1 cellular context compared by ENCODE assay signal in the genomic region with DNA sequence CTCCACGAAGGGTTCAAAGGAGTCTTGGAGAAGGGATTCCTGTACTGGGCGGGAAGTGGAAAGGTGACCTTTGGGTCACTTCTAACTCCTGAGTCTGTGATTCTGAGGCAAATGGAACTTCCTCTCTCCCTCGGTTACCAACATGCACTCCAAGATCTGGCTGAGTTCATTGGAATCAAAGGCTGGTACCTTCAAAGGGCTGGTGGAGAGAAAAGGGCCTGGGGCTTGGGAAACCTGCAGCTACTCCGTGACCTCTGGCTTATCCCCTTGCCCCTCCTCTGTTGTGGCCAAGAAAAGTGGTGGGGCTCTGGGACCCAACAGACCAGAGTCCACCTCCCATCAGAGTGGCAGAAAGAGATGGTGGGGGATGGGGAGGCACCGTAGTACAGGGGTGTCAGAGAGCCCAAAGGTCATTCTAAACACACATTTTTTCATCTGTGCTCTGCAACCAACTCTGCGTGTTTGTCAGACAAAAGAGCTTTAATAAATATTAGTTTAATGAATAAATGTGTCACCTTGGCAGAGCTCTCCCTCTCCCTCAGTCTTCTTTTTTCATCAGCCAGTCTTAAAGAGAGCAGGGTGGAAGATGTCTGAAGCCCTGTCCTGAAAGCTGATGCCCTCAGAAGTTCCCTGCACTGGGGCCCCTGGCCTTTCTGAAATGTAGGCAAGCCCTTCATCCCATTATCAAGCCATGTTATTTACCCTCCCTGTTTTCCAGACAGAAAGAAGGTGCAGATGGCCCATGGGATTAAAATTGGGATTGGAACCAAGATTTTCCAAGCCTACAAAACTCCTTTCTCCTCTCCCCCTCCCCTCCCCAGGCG.
A peak's percentile ranks its signal among the peaks of the same experiment; 100 is the strongest.
TF ChIP-seq lines count a peak whose summit lies in the region.

No MANE protein-coding gene starts in this region.

TF ChIP-seq in HepG2, 621 proteins besides CTCF, POLR2A, EP300 and RAD21 (continued from another document and continues in another):
- TF ChIP-seq, protein P1, sequence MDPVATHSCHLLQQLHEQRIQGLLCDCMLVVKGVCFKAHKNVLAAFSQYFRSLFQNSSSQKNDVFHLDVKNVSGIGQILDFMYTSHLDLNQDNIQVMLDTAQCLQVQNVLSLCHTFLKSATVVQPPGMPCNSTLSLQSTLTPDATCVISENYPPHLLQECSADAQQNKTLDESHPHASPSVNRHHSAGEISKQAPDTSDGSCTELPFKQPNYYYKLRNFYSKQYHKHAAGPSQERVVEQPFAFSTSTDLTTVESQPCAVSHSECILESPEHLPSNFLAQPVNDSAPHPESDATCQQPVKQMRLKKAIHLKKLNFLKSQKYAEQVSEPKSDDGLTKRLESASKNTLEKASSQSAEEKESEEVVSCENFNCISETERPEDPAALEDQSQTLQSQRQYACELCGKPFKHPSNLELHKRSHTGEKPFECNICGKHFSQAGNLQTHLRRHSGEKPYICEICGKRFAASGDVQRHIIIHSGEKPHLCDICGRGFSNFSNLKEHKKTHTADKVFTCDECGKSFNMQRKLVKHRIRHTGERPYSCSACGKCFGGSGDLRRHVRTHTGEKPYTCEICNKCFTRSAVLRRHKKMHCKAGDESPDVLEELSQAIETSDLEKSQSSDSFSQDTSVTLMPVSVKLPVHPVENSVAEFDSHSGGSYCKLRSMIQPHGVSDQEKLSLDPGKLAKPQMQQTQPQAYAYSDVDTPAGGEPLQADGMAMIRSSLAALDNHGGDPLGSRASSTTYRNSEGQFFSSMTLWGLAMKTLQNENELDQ (CRISPR knock-in tag; IDR thresholded peaks at IDR 0.05; ENCODE audit: borderline replicate concordance) = no peak
- no peak for TF ChIP-seq CENPX (CRISPR knock-in tag; IDR thresholded peaks at IDR 0.05)
- TF ChIP-seq, protein P2, sequence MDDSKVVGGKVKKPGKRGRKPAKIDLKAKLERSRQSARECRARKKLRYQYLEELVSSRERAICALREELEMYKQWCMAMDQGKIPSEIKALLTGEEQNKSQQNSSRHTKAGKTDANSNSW (CRISPR knock-in tag; IDR thresholded peaks at IDR 0.05; ENCODE audit: borderline replicate concordance) = no peak
- TF ChIP-seq KIAA2018 (CRISPR knock-in tag; IDR thresholded peaks at IDR 0.05; ENCODE audit: borderline replicate concordance) = no peak
- no peak for TF ChIP-seq NFYB (CRISPR knock-in tag; IDR thresholded peaks at IDR 0.05)
- TF ChIP-seq SAFB2 (CRISPR knock-in tag; IDR thresholded peaks at IDR 0.05; ENCODE audit: borderline replicate concordance, low read depth) = no peak
- TF ChIP-seq NR2C2 (CRISPR knock-in tag; IDR thresholded peaks at IDR 0.05; ENCODE audit: borderline replicate concordance) = peak; percentile 92
- no peak for TF ChIP-seq CCAR2 (optimal IDR thresholded peaks at IDR 0.05; ENCODE audit: low read depth, low read length)
- TF ChIP-seq ZC3H13 (CRISPR knock-in tag; IDR thresholded peaks at IDR 0.05) = no peak
- TF ChIP-seq HDAC2 (CRISPR knock-in tag; IDR thresholded peaks at IDR 0.05) = peak; percentile 95
- peak; percentile 81; the same call in 1 of the 2 replicates for TF ChIP-seq HIVEP1 (CRISPR knock-in tag; IDR thresholded peaks at IDR 0.05)
- TF ChIP-seq SRSF9 (IDR thresholded peaks at IDR 0.05; ENCODE audit: borderline replicate concordance, insufficient read depth, low read depth, low read length, poor library complexity, severe bottlenecking) = no peak
- TF ChIP-seq, protein P3, sequence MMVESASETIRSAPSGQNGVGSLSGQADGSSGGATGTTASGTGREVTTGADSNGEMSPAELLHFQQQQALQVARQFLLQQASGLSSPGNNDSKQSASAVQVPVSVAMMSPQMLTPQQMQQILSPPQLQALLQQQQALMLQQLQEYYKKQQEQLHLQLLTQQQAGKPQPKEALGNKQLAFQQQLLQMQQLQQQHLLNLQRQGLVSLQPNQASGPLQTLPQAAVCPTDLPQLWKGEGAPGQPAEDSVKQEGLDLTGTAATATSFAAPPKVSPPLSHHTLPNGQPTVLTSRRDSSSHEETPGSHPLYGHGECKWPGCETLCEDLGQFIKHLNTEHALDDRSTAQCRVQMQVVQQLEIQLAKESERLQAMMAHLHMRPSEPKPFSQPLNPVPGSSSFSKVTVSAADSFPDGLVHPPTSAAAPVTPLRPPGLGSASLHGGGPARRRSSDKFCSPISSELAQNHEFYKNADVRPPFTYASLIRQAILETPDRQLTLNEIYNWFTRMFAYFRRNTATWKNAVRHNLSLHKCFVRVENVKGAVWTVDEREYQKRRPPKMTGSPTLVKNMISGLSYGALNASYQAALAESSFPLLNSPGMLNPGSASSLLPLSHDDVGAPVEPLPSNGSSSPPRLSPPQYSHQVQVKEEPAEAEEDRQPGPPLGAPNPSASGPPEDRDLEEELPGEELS (CRISPR knock-in tag; IDR thresholded peaks at IDR 0.05) = peak; percentile 98
- TF ChIP-seq ZNF234 (CRISPR knock-in tag; conservative IDR thresholded peaks at IDR 0.05) = no peak
- TF ChIP-seq ASH2L (IDR thresholded peaks at IDR 0.05; ENCODE audit: insufficient read length, low read depth, low read length) = peak; percentile 99
- no peak for TF ChIP-seq SRSF1 (optimal IDR thresholded peaks at IDR 0.05; ENCODE audit: low read depth, low read length)
- no peak; the same call in 1 of the 2 replicates for TF ChIP-seq ZNF816 (CRISPR knock-in tag; IDR thresholded peaks at IDR 0.05; ENCODE audit: borderline replicate concordance)
- TF ChIP-seq POGZ (CRISPR knock-in tag; IDR thresholded peaks at IDR 0.05) = peak; percentile 87
- peak; percentile 92 for TF ChIP-seq CREM (IDR thresholded peaks at IDR 0.05)
- TF ChIP-seq CREM (CRISPR knock-in tag; IDR thresholded peaks at IDR 0.05) = no peak
- TF ChIP-seq ZNF160 (CRISPR knock-in tag; IDR thresholded peaks at IDR 0.05) = 0 out of 2 replicates have a peak, but pooled peaks have one; percentile 1
- 0 out of 2 replicates have a peak, but pooled peaks have one; percentile 46 for TF ChIP-seq NCOA1 (CRISPR knock-in tag; IDR thresholded peaks at IDR 0.05)
- TF ChIP-seq ZNF879 (CRISPR knock-in tag; IDR thresholded peaks at IDR 0.05) = no peak
- TF ChIP-seq, protein P4, sequence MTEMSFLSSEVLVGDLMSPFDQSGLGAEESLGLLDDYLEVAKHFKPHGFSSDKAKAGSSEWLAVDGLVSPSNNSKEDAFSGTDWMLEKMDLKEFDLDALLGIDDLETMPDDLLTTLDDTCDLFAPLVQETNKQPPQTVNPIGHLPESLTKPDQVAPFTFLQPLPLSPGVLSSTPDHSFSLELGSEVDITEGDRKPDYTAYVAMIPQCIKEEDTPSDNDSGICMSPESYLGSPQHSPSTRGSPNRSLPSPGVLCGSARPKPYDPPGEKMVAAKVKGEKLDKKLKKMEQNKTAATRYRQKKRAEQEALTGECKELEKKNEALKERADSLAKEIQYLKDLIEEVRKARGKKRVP (CRISPR knock-in tag; IDR thresholded peaks at IDR 0.05) = peak in 1 of 2 experiments; percentile 74; a peak in 2 of 4 replicates
- no peak for TF ChIP-seq SMAD1 (CRISPR knock-in tag; IDR thresholded peaks at IDR 0.05; ENCODE audit: borderline replicate concordance, low read depth)
- peak; percentile 74 for TF ChIP-seq GATAD1 (CRISPR knock-in tag; IDR thresholded peaks at IDR 0.05)
- TF ChIP-seq ATF3 (CRISPR knock-in tag; IDR thresholded peaks at IDR 0.05) = peak; percentile 65
- TF ChIP-seq ZNF513 (CRISPR knock-in tag; conservative IDR thresholded peaks at IDR 0.05) = no peak
- no peak; the same call in 1 of the 2 replicates for TF ChIP-seq CAMTA2 (CRISPR knock-in tag; IDR thresholded peaks at IDR 0.05; ENCODE audit: borderline replicate concordance)
- no peak; the same call in 1 of the 2 replicates for TF ChIP-seq ZNF441 (CRISPR knock-in tag; IDR thresholded peaks at IDR 0.05; ENCODE audit: borderline replicate concordance)
- 0 out of 2 replicates have a peak, but pooled peaks have one; percentile 79 for TF ChIP-seq PRMT3 (CRISPR knock-in tag; IDR thresholded peaks at IDR 0.05; ENCODE audit: borderline replicate concordance, low read depth)
- TF ChIP-seq RFX1 (IDR thresholded peaks at IDR 0.05) = peak; percentile 4; the same call in 1 of the 2 replicates
- TF ChIP-seq SIX4 (CRISPR knock-in tag; IDR thresholded peaks at IDR 0.05) = peak; percentile 74; the same call in 1 of the 2 replicates
- TF ChIP-seq ZNF775 (CRISPR knock-in tag; IDR thresholded peaks at IDR 0.05; ENCODE audit: borderline replicate concordance) = 0 out of 2 replicates have a peak, but pooled peaks have one; percentile 76
- no peak for TF ChIP-seq ZFP41 (CRISPR knock-in tag; IDR thresholded peaks at IDR 0.05; ENCODE audit: borderline replicate concordance)
- TF ChIP-seq GABPA (IDR thresholded peaks at IDR 0.05; ENCODE audit: low read depth, low read length) = no peak
- peak; percentile 71 for TF ChIP-seq GABPA (CRISPR knock-in tag; IDR thresholded peaks at IDR 0.05; ENCODE audit: low read depth)
- TF ChIP-seq, protein P5, sequence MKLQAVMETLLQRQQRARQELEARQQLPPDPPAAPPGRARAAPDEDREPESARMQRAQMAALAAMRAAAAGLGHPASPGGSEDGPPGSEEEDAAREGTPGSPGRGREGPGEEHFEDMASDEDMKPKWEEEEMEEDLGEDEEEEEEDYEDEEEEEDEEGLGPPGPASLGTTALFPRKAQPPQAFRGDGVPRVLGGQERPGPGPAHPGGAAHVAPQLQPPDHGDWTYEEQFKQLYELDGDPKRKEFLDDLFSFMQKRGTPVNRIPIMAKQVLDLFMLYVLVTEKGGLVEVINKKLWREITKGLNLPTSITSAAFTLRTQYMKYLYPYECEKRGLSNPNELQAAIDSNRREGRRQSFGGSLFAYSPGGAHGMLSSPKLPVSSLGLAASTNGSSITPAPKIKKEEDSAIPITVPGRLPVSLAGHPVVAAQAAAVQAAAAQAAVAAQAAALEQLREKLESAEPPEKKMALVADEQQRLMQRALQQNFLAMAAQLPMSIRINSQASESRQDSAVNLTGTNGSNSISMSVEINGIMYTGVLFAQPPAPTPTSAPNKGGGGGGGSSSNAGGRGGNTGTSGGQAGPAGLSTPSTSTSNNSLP (IDR thresholded peaks at IDR 0.05; ENCODE audit: low read depth, low read length) = peak; percentile 94
- 0 out of 2 replicates have a peak, but pooled peaks have one; percentile 12 for TF ChIP-seq RNF2 (conservative IDR thresholded peaks at IDR 0.05; ENCODE audit: low read depth)
- TF ChIP-seq MYNN (CRISPR knock-in tag; IDR thresholded peaks at IDR 0.05; ENCODE audit: low read depth) = no peak
